12 cellular contexts compared by ENCODE assay signal in genomic region chr2:212745359-212745758, GRCh38.
DNase-seq lines count a peak whose midpoint lies in the region; ATAC-seq and TF ChIP-seq lines count a peak whose summit lies in the region.
"Had no signal": no experiment of that assay in that cellular context is flagged by ENCODE, and none has a peak within 500 bp of the region (broad histone marks: within the 10 kb centered on the region; RNA-seq: fewer than 3 reads in every experiment).

No MANE protein-coding gene starts in this region.

- H3K9me2 ChIP-seq in MM.1S (replicated peaks; ENCODE audit: insufficient read depth, low read length), result no peaks in the 10 kb centered on the region

- no peaks in the 10 kb centered on the region for H3K27me3 ChIP-seq in MM.1S (replicated peaks; ENCODE audit: insufficient read depth, low read length)
- H3K27me3 ChIP-seq: spleen had no signal

- H3K79me2 ChIP-seq in MM.1S (ENCODE audit: low read length), result no peaks in the 10 kb centered on the region

- no peaks in the 10 kb centered on the region for H4K20me1 ChIP-seq in MM.1S (ENCODE audit: insufficient read depth, low read length)

- no peak overlapping the region for H3K4me3 Mint-ChIP-seq in T-helper 17 cell
- H3K4me3 Mint-ChIP-seq: central memory CD8-positive, alpha-beta T cell had no signal

- TF ChIP-seq CTCF in MM.1S (IDR thresholded peaks at IDR 0.05; ENCODE audit: low read length), result no peak

- no peak overlapping the region for H2AFZ ChIP-seq in MM.1S (ENCODE audit: low read length)

- no peaks in the 10 kb centered on the region for H3K36me3 Mint-ChIP-seq in T-helper 17 cell (ENCODE audit: low read depth)

- no peak overlapping the region for H3K27ac ChIP-seq in MM.1S (ENCODE audit: low read length)
- H3K27ac ChIP-seq: spleen had no signal

- peak; percentile 95 for ATAC-seq in GM18519 (IDR thresholded peaks at IDR 0.05; ENCODE audit: low FRiP score, unreplicated experiment)
- peak; percentile 46 for ATAC-seq in GM19468 (IDR thresholded peaks at IDR 0.05; ENCODE audit: extremely low read depth, unreplicated experiment)
- ATAC-seq in HG02763 (IDR thresholded peaks at IDR 0.05; ENCODE audit: unreplicated experiment), result peak; percentile 67
- ATAC-seq in HG03378 (IDR thresholded peaks at IDR 0.05; ENCODE audit: unreplicated experiment), result peak; percentile 97
- ATAC-seq in T-helper 17 cell, result no peak

- H3K4me1 Mint-ChIP-seq in T-helper 17 cell, result no peaks in the 10 kb centered on the region
- H3K4me1 Mint-ChIP-seq: central memory CD8-positive, alpha-beta T cell had no signal

- H3K27ac Mint-ChIP-seq in T-helper 17 cell, result no peak overlapping the region

- H3K4me3 ChIP-seq in MM.1S (ENCODE audit: low read length), result no peak overlapping the region
- H3K4me3 ChIP-seq: spleen had no signal

- no peaks in the 10 kb centered on the region for H3K9me3 ChIP-seq in MM.1S (replicated peaks; ENCODE audit: insufficient read depth, low read length)
- no peaks in the 10 kb centered on the region for H3K9me3 ChIP-seq in T-helper 17 cell (ENCODE audit: control insufficient read depth, low read length, poor library complexity, severe bottlenecking)

- no peak overlapping the region for H3K9ac ChIP-seq in MM.1S (ENCODE audit: low read length)

- no peaks in the 10 kb centered on the region for H3F3A ChIP-seq in MM.1S (ENCODE audit: insufficient read depth, low read length)

- H3K4me2 ChIP-seq in MM.1S (ENCODE audit: low read depth, low read length), result no peak overlapping the region

- no peaks in the 10 kb centered on the region for H3K36me3 ChIP-seq in MM.1S (replicated peaks; ENCODE audit: insufficient read depth, low read length)
- H3K36me3 ChIP-seq: spleen had no signal

- DNase-seq in putamen (ENCODE audit: low spot score) (no peak), GM03348 (ENCODE audit: low spot score) (no peak), MM.1S (no peak), T-helper 17 cell (no peak)
- DNase-seq: NCI-H2171 treated with DMSO at 0.1 percent for 48 hours, SIG-M5, spleen had no signal

- no peaks in the 10 kb centered on the region for H3K27me3 Mint-ChIP-seq in T-helper 17 cell
- H3K27me3 Mint-ChIP-seq: central memory CD8-positive, alpha-beta T cell had no signal

- no peaks in the 10 kb centered on the region for H3K4me1 ChIP-seq in MM.1S (ENCODE audit: low read length)
- H3K4me1 ChIP-seq: spleen had no signal
